13 cellular contexts compared by ENCODE assay signal in the genomic region with DNA sequence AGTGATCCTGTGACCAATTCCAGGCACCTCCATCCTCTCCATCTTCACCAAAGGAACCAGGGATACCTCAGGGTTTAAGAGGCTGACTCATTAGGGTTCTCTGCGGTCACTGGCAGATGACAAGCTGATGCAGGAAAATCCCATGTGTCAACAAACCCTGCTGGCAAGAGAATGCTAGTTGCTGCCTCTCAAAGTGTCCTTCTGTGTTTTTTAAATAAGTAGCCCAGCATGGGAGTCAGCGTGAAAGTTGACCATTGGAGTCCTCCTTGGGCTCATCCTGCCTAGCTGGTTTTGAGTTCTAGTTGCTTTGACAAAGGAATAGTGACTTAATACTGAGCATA.
DNase-seq lines count a peak whose midpoint lies in the region; ATAC-seq and TF ChIP-seq lines count a peak whose summit lies in the region.
"Had no signal": no experiment of that assay in that cellular context is flagged by ENCODE, and none has a peak within 500 bp of the region (broad histone marks: within the 10 kb centered on the region; RNA-seq: fewer than 3 reads in every experiment).

No MANE protein-coding gene starts in this region.

- H3K4me1 ChIP-seq in NT2/D1 (ENCODE audit: insufficient read depth, insufficient read length) (peaks cover 6% of the 10 kb centered on the region), prostate gland (replicated peaks) (no peaks in the 10 kb centered on the region)

- no peak overlapping the region for H3K4me3 Mint-ChIP-seq in activated naive CD8-positive, alpha-beta T cell treated with anti-CD3 and anti-CD28 coated beads for 36 hours
- H3K4me3 Mint-ChIP-seq: CD4-positive, alpha-beta T cell had no signal

- no peak overlapping the region for H3K9ac ChIP-seq in NT2/D1 (ENCODE audit: insufficient read length, low read depth)

- H3K27me3 Mint-ChIP-seq in activated naive CD8-positive, alpha-beta T cell treated with anti-CD3 and anti-CD28 coated beads for 36 hours, result no peaks in the 10 kb centered on the region

- TF ChIP-seq CTCF in epithelial cell of esophagus (IDR thresholded peaks at IDR 0.05; ENCODE audit: insufficient read depth, low read depth, low read length, missing control alignments) (peak; percentile 20), prostate gland (IDR thresholded peaks at IDR 0.05) (peak in 1 of 4 experiments; percentile 15)

- 56% methylated on average over 2 of the region's 2 CpGs for WGBS in prostate gland

- H3K4me3 ChIP-seq in NT2/D1 (ENCODE audit: insufficient read length, low read depth) (no peak overlapping the region), epithelial cell of esophagus (ENCODE audit: low read length) (no peak overlapping the region), prostate gland (no peak overlapping the region)
- H3K4me3 ChIP-seq: PC-9 had no signal

- H3K36me3 ChIP-seq in NT2/D1 (ENCODE audit: insufficient read depth, insufficient read length, low read length) (no peaks in the 10 kb centered on the region), prostate gland (no peaks in the 10 kb centered on the region)

- H3K9me3 ChIP-seq in NT2/D1 (ENCODE audit: insufficient read depth, low read length) (no peaks in the 10 kb centered on the region), prostate gland (no peaks in the 10 kb centered on the region)

- H3K4me1 Mint-ChIP-seq in activated naive CD8-positive, alpha-beta T cell treated with anti-CD3 and anti-CD28 coated beads for 36 hours, result no peaks in the 10 kb centered on the region

- H3K27ac ChIP-seq in prostate gland, result no peak overlapping the region
- H3K27ac ChIP-seq: PC-9 had no signal

- TF ChIP-seq POLR2A in prostate gland (IDR thresholded peaks at IDR 0.05), result no peak

- DNase-seq in EH (ENCODE audit: low read depth), result peak; percentile 81
- DNase-seq in NT2/D1 (ENCODE audit: low read depth, low spot score), result peak; percentile 38
- peak; percentile 90 for DNase-seq in epithelial cell of esophagus (ENCODE audit: low read depth)
- DNase-seq in prostate gland (ENCODE audit: low spot score), result peak; percentile 54
- no peak for DNase-seq in nucleus accumbens (lab: John Stamatoyannopoulos, UW)
- DNase-seq in activated naive CD8-positive, alpha-beta T cell treated with anti-CD3 and anti-CD28 coated beads for 36 hours, result no peak
- DNase-seq: activated CD8-positive, alpha-beta memory T cell treated with anti-CD3 and anti-CD28 coated beads, Interleukin-2, amount 50 U/mL, for 48 hours; CD4-positive, alpha-beta T cell; NCI-H2081 treated with DMSO at 0.1 percent for 48 hours; PC-9; retina had no signal

- no peaks in the 10 kb centered on the region for H3K9me3 Mint-ChIP-seq in activated naive CD8-positive, alpha-beta T cell treated with anti-CD3 and anti-CD28 coated beads for 36 hours

- H3K27ac Mint-ChIP-seq in activated naive CD8-positive, alpha-beta T cell treated with anti-CD3 and anti-CD28 coated beads for 36 hours, result no peak overlapping the region
- H3K27ac Mint-ChIP-seq: CD4-positive, alpha-beta T cell had no signal

- no peaks in the 10 kb centered on the region for H3K36me3 Mint-ChIP-seq in activated naive CD8-positive, alpha-beta T cell treated with anti-CD3 and anti-CD28 coated beads for 36 hours

- intact Hi-C loops in prostate gland (cut with DNase I), result no loop called here

- no peaks in the 10 kb centered on the region for H3K27me3 ChIP-seq in NT2/D1 (ENCODE audit: insufficient read depth, insufficient read length)
- no peaks in the 10 kb centered on the region for H3K27me3 ChIP-seq in prostate gland (replicated peaks; ENCODE audit: insufficient read depth)

- ATAC-seq in HG03460 (IDR thresholded peaks at IDR 0.05; ENCODE audit: unreplicated experiment) (no peak), GM21717 (IDR thresholded peaks at IDR 0.05; ENCODE audit: unreplicated experiment) (no peak)

Comparison
In these comparisons a context has a peak if more than half of its experiments do, and no peak if none do; other contexts are left out.
1. DNase-seq: peak in EH (single experiment), NT2/D1 (single experiment), epithelial cell of esophagus (single experiment) and prostate gland (single experiment); none in nucleus accumbens (0 of 56) and activated naive CD8-positive, alpha-beta T cell treated with anti-CD3 and anti-CD28 coated beads for 36 hours (single experiment).